ENCODE assay signal across 17 cellular contexts in the genomic region with DNA sequence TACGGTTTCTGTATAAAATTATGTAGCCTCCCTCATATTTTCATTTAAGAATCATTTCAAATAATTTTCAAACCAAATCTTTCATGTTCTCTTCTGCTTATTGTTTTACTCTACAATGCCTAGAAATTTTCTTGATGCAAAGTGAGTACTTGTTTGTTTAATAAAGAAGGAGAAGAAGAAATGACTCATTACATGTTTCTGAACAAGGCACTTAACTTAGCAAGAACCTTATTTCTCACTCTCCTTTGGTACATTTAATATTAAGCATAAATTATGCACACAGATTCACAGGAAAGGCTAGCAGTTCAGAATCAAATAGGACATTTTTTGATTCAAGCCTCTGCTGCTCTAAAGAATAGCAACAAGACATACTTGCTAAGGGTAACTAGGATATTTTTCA. TPM values are rescaled to one million over a fixed set of nuclear protein-coding genes. Genes with fewer than 3 reads are reported as not detected.
DNase-seq lines count a peak whose midpoint lies in the region; ATAC-seq and TF ChIP-seq lines count a peak whose summit lies in the region.
"Had no signal": no experiment of that assay in that cellular context is flagged by ENCODE, and none has a peak within 500 bp of the region (broad histone marks: within the 10 kb centered on the region; RNA-seq: fewer than 3 reads in every experiment).

No MANE protein-coding gene starts in this region.

- in situ Hi-C loops in IMR-90 (cut with MboI; ENCODE audit: low sequenced_read_pairs), result no loop called here

- H3K27ac ChIP-seq in IMR-90 (ENCODE audit: insufficient read depth, low read length), result no peak overlapping the region
- H3K27ac ChIP-seq in fibroblast of lung (ENCODE audit: insufficient read depth, low read length), result no peak overlapping the region
- H3K27ac ChIP-seq: BLaER1 treated with 17β-estradiol and CSF1 and Interleukin-3, amounts not matched to agents 10 nM and 100 nM; HL-60 had no signal

- H4K5ac ChIP-seq in IMR-90 (ENCODE audit: low read depth, low read length), result no peak overlapping the region

- no TSS peak for BruUV-seq in IMR-90 (replicated peaks; lab: Mats Ljungman, UMichigan)

- H3K4me3 ChIP-seq in IMR-90 (ENCODE audit: insufficient read depth, low read depth, low read length) (no peak overlapping the region), fibroblast of lung (replicated peaks in 1 of 4; ENCODE audit: control extremely low read depth in 1 of 4, insufficient read depth in 1 of 4, low read depth in 3 of 4, low read length in 4 of 4) (no peak overlapping the region)
- H3K4me3 ChIP-seq: BLaER1 treated with 17β-estradiol and CSF1 and Interleukin-3, amounts not matched to agents 10 nM and 100 nM; K562 had no signal

- H4K20me1 ChIP-seq in IMR-90 (ENCODE audit: insufficient read depth, low read length) (no peaks in the 10 kb centered on the region), fibroblast of lung (ENCODE audit: control insufficient read depth, extremely low read depth, insufficient read depth, low read length) (no peaks in the 10 kb centered on the region)

- POLR2A ChIA-PET in IMR-90 (lab: Charles Lee; ENCODE audit: unreplicated experiment), result no interaction called here

- H3K27me3 ChIP-seq in IMR-90 (ENCODE audit: control insufficient read depth, insufficient read depth, low read length) (no peaks in the 10 kb centered on the region), fibroblast of lung (ENCODE audit: control insufficient read depth, insufficient read depth, low read length) (no peaks in the 10 kb centered on the region)
- H3K27me3 ChIP-seq: BLaER1 treated with 17β-estradiol and CSF1 and Interleukin-3, amounts not matched to agents 10 nM and 100 nM had no signal

- no peak overlapping the region for H3K4ac ChIP-seq in IMR-90 (ENCODE audit: low read depth, low read length)

- peaks cover 4% of the 10 kb centered on the region for H3K4me1 ChIP-seq in IMR-90 (ENCODE audit: control insufficient read depth, insufficient read depth, low read length)
- H3K4me1 ChIP-seq in fibroblast of lung (ENCODE audit: control insufficient read depth, extremely low read depth, insufficient read depth, low read length), result no peaks in the 10 kb centered on the region

- H4K91ac ChIP-seq in IMR-90 (ENCODE audit: insufficient read depth, low read depth, low read length), result no peak overlapping the region

- H3K14ac ChIP-seq in IMR-90 (replicated peaks; ENCODE audit: low read depth, low read length), result no peak overlapping the region

- H2AK5ac ChIP-seq in IMR-90 (ENCODE audit: low read depth, low read length), result no peak overlapping the region

- DNase-seq in EH (ENCODE audit: low read depth), result peak; percentile 21
- DNase-seq in IMR-90, result peak; percentile 48
- peak; percentile 6 to 23 for DNase-seq in fibroblast of lung (ENCODE audit: low read depth in 2 of 2)
- DNase-seq in renal cortical epithelial cell (ENCODE audit: low read depth), result peak; percentile 66
- no peak for DNase-seq in stimulated activated CD4-positive, alpha-beta T cell treated with anti-CD3 and anti-CD28 coated beads, Interleukin-12 subunit alpha, Interleukin-12 subunit beta, amount 100 ng/mL, for 4 hours
- DNase-seq in germinal center (ENCODE audit: low spot score), result no peak
- DNase-seq: Calu3; CD8-positive, alpha-beta T cell; DMS 273 treated with DMSO at 0.1 percent for 48 hours; DMS53; DND-41; GDM1; H9 had no signal

- H3K4me2 ChIP-seq in IMR-90 (ENCODE audit: low read depth, low read length) (peak overlapping the region; percentile 40; the same call in 1 of the 2 replicates), fibroblast of lung (ENCODE audit: extremely low read depth, insufficient read depth, low read length) (no peak overlapping the region)
- H3K4me2 ChIP-seq: BLaER1 treated with 17β-estradiol and CSF1 and Interleukin-3, amounts not matched to agents 10 nM and 100 nM had no signal

- no peak for TF ChIP-seq POLR2A in IMR-90 (IDR thresholded peaks at IDR 0.05; ENCODE audit: low read depth, low read length)

- TF ChIP-seq CTCF in IMR-90 (conservative IDR thresholded peaks at IDR 0.05; ENCODE audit: low read depth, low read length) (no peak), fibroblast of lung (conservative IDR thresholded peaks at IDR 0.05 in 1 of 2, IDR thresholded peaks at IDR 0.05 in 1 of 2; ENCODE audit: low read depth in 1 of 2, low read length in 2 of 2) (no peak)

- no peak overlapping the region for H2BK20ac ChIP-seq in IMR-90 (ENCODE audit: low read depth, low read length)

- H4K8ac ChIP-seq in IMR-90 (ENCODE audit: low read depth in 2 of 2, low read length in 2 of 2), result no peak overlapping the region

- H2BK5ac ChIP-seq in IMR-90 (ENCODE audit: low read depth, low read length, poor library complexity, severe bottlenecking), result no peak overlapping the region

- no peak overlapping the region for H3K23ac ChIP-seq in IMR-90 (ENCODE audit: low read depth, low read length)

- H3K9me3 ChIP-seq in IMR-90 (ENCODE audit: control insufficient read depth, insufficient read depth, low read length) (no peaks in the 10 kb centered on the region), fibroblast of lung (ENCODE audit: control insufficient read depth, insufficient read depth, low read depth, low read length) (no peaks in the 10 kb centered on the region)
- H3K9me3 ChIP-seq: BLaER1 treated with 17β-estradiol and CSF1 and Interleukin-3, amounts not matched to agents 10 nM and 100 nM had no signal

- WGBS in IMR-90 (ENCODE audit: extremely low coverage in 2 of 2, insufficient read length in 1 of 2), 2 experiments, result no CpG with 5 or more reads among the region's 1 CpG

- peaks cover 18% of the 10 kb centered on the region in 2 experiments; a peak in 3 of 4 replicates for H3K79me1 ChIP-seq in IMR-90 (ENCODE audit: low read depth in 1 of 2, low read length in 2 of 2)

- H3K79me2 ChIP-seq in fibroblast of lung (ENCODE audit: control insufficient read depth, insufficient read depth, low read length), result peaks cover 6% of the 10 kb centered on the region

- 0 out of 2 replicates have a peak, but pooled peaks cover 3% of the 10 kb centered on the region for H3K9me1 ChIP-seq in IMR-90 (ENCODE audit: insufficient read depth, low read length)

- no peak for TF ChIP-seq RAD21 in IMR-90 (IDR thresholded peaks at IDR 0.05; ENCODE audit: low read length)

- no peak overlapping the region for H2AK9ac ChIP-seq in IMR-90 (replicated peaks; ENCODE audit: low read depth, low read length, poor library complexity)

- peaks cover 17% of the 10 kb centered on the region for H3K36me3 ChIP-seq in IMR-90 (ENCODE audit: control insufficient read depth, insufficient read depth, low read length)
- H3K36me3 ChIP-seq in fibroblast of lung (ENCODE audit: control insufficient read depth, insufficient read depth, low read length), result no peaks in the 10 kb centered on the region

- CTCF ChIA-PET in IMR-90 (lab: Yijun Ruan, JAX), result no interaction called here

- dilution Hi-C loops in IMR-90 (cut with HindIII; ENCODE audit: low sequenced_read_pairs, unreplicated experiment), result no loop called here

- peak; percentile 59 for ATAC-seq in IMR-90 (ENCODE audit: low read depth)
- ATAC-seq in GM18519 (IDR thresholded peaks at IDR 0.05; ENCODE audit: low FRiP score, unreplicated experiment), result no peak
- ATAC-seq: CD8-positive, alpha-beta T cell; K562 had no signal

- H2AFZ ChIP-seq in IMR-90 (replicated peaks; ENCODE audit: low read length, poor library complexity) (no peak overlapping the region), fibroblast of lung (ENCODE audit: low read length) (no peak overlapping the region)

- intact Hi-C loops in IMR-90 (cut with micrococcal nuclease), result no loop called here

- H3K18ac ChIP-seq in IMR-90 (ENCODE audit: low read depth, low read length), result no peak overlapping the region

- H2BK15ac ChIP-seq in IMR-90 (ENCODE audit: low read depth, low read length), result no peak overlapping the region

- H3K56ac ChIP-seq in IMR-90 (ENCODE audit: extremely low read depth, insufficient read depth, low read length), result no peak overlapping the region

- H2BK120ac ChIP-seq in IMR-90 (ENCODE audit: low read depth, low read length), result no peak overlapping the region

- H3K9ac ChIP-seq in IMR-90 (ENCODE audit: low read depth, low read length), result no peak overlapping the region
- no peak overlapping the region for H3K9ac ChIP-seq in fibroblast of lung (ENCODE audit: insufficient read depth, low read length)
- H3K9ac ChIP-seq: BLaER1 treated with 17β-estradiol and CSF1 and Interleukin-3, amounts not matched to agents 10 nM and 100 nM had no signal

TF ChIP-seq in IMR-90, 13 proteins besides CTCF, POLR2A, EP300 and RAD21 (continues in another document):
- TF ChIP-seq MAFK (IDR thresholded peaks at IDR 0.05; ENCODE audit: low read depth, low read length), result no peak
- no peak for TF ChIP-seq BHLHE40 (IDR thresholded peaks at IDR 0.05; ENCODE audit: low read depth, low read length)
- TF ChIP-seq SMC3 (IDR thresholded peaks at IDR 0.05; ENCODE audit: low read depth, low read length), result no peak
- TF ChIP-seq RCOR1 (IDR thresholded peaks at IDR 0.05; ENCODE audit: insufficient replicate concordance, low read length), result no peak
- TF ChIP-seq MXI1 (IDR thresholded peaks at IDR 0.05; ENCODE audit: borderline replicate concordance, low read depth, low read length), result no peak
- no peak for TF ChIP-seq RFX5 (IDR thresholded peaks at IDR 0.05; ENCODE audit: low read depth, low read length)
- TF ChIP-seq, protein P1, sequence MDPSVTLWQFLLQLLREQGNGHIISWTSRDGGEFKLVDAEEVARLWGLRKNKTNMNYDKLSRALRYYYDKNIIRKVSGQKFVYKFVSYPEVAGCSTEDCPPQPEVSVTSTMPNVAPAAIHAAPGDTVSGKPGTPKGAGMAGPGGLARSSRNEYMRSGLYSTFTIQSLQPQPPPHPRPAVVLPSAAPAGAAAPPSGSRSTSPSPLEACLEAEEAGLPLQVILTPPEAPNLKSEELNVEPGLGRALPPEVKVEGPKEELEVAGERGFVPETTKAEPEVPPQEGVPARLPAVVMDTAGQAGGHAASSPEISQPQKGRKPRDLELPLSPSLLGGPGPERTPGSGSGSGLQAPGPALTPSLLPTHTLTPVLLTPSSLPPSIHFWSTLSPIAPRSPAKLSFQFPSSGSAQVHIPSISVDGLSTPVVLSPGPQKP (IDR thresholded peaks at IDR 0.05; ENCODE audit: borderline replicate concordance, low read depth, low read length), result no peak
- no peak for TF ChIP-seq FOS (IDR thresholded peaks at IDR 0.05; ENCODE audit: low read depth, low read length)
- TF ChIP-seq NFE2L2 (IDR thresholded peaks at IDR 0.05; ENCODE audit: low read depth, low read length), result no peak

RNA-seq across cellular contexts. Expression of a gene that starts 9.1 kb away (rescaled TPM):
- 6.7 and 8.4 TPM in 2 replicates for total RNA-seq in IMR-90 (2012; rRNA removed)
- 3.2 and 3.9 TPM in 2 replicates for polyA plus RNA-seq in IMR-90 (2012; rRNA removed)
- 0.73 and 0.86 TPM in 2 replicates for polyA plus RNA-seq in IMR-90 (2012; cell fraction: cytosol; rRNA removed)
- 1.5 and 8.5 TPM in 2 replicates for polyA plus RNA-seq in IMR-90 (2012; cell fraction: nucleus; rRNA removed; ENCODE audit: low replicate concordance)
- 10.8 and 11.7 TPM in 2 replicates for total RNA-seq in fibroblast of lung
- 5.0 and 7.2 TPM in 2 replicates for polyA plus RNA-seq in fibroblast of lung
- 3.5 and 3.8 TPM in 2 replicates for polyA plus RNA-seq in fibroblast of lung (2012)
- polyA minus RNA-seq in fibroblast of lung (ENCODE audit: low replicate concordance), result 2.8 and 5.0 TPM in 2 replicates
- 8.7 and 10.3 TPM in 2 replicates for total RNA-seq in renal cortical epithelial cell

Comparison
In these comparisons a context has a peak if more than half of its experiments do, and no peak if none do; other contexts are left out.
1. DNase-seq: peak in EH (single experiment), IMR-90 (single experiment), fibroblast of lung (2 of 2) and renal cortical epithelial cell (single experiment); none in stimulated activated CD4-positive, alpha-beta T cell treated with anti-CD3 and anti-CD28 coated beads, Interleukin-12 subunit alpha, Interleukin-12 subunit beta, amount 100 ng/mL, for 4 hours (single experiment) and germinal center (single experiment).